26 cellular contexts compared by ENCODE assay signal in the genomic region with DNA sequence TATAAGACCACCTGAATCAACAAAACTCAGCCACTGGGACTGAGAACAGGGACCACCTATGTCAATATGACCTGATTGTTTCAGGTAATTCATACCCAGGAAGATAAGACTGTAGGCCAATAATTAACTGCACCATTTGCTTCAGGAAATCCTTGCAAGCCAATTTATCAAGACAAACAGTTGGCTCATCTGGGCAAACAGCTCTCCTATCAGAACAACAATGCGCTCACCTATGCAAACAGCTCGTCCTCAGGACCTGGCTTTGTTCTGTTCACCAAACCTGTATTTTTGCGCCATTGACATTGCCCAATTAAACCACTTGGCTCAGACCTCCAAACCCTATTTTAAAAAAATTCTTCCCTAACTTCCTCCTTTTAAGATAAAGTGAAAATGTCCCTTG.
A peak's percentile ranks its signal among the peaks of the same experiment; 100 is the strongest.
DNase-seq lines count a peak whose midpoint lies in the region; ATAC-seq and TF ChIP-seq lines count a peak whose summit lies in the region.
"Had no signal": no experiment of that assay in that cellular context is flagged by ENCODE, and none has a peak within 500 bp of the region (broad histone marks: within the 10 kb centered on the region; RNA-seq: fewer than 3 reads in every experiment).

No MANE protein-coding gene starts in this region.

- H3K4me3 Mint-ChIP-seq in WTC11 = no peak overlapping the region
- H3K4me3 Mint-ChIP-seq: activated B cell treated with CpG ODN at 0.5 μM for 24 hours; activated T-cell treated with anti-CD3 and anti-CD28 coated beads, Interleukin-2, amount 50 U/mL, for 24 hours; CD8-positive, alpha-beta T cell; dendritic cell treated with granulocyte-macrophage colony-stimulating factor and Interleukin-4, amounts not matched to agents 40 ng/mL and 50 ng/mL, for 4 days; HFFc6; IgD-negative memory B cell; mesothelial cell of epicardium; natural killer cell; T-helper 17 cell had no signal

- no peak for ATAC-seq in GM21423 (IDR thresholded peaks at IDR 0.05; ENCODE audit: unreplicated experiment)
- ATAC-seq in WTC11 = no peak
- ATAC-seq: CD8-positive, alpha-beta T cell; heart right ventricle; left lobe of liver; natural killer cell; T-helper 17 cell had no signal

- H3K27me3 Mint-ChIP-seq in WTC11 (ENCODE audit: low read depth) = no peaks in the 10 kb centered on the region
- H3K27me3 Mint-ChIP-seq: activated B cell treated with CpG ODN at 0.5 μM for 24 hours; activated T-cell treated with anti-CD3 and anti-CD28 coated beads, Interleukin-2, amount 50 U/mL, for 24 hours; dendritic cell treated with granulocyte-macrophage colony-stimulating factor and Interleukin-4, amounts not matched to agents 40 ng/mL and 50 ng/mL, for 4 days; IgD-negative memory B cell had no signal

- H3K27ac ChIP-seq in VCaP (peak overlapping the region; percentile 96), ascending aorta (no peak overlapping the region)
- H3K27ac ChIP-seq: cardiac muscle cell, heart right ventricle, right atrium auricular region had no signal

- DNase-seq in KBM-7 (peak; percentile 0), NCI-H1417 treated with DMSO at 0.1 percent for 48 hours (lab: John Stamatoyannopoulos, UW) (peak; percentile 79), NCI-H69 (lab: John Stamatoyannopoulos, UW) (peak; percentile 90), WTC11 (ENCODE audit: low spot score) (no peak), ascending aorta (ENCODE audit: low spot score in 2 of 2) (no peak)
- no peak for DNase-seq in stimulated activated CD8-positive, alpha-beta memory T cell treated with anti-CD3 and anti-CD28 coated beads, Interleukin-4, amount 100 ng/mL, for 48 hours
- DNase-seq: activated B cell treated with CpG ODN at 0.5 μM for 24 hours; activated naive CD4-positive, alpha-beta T cell treated with Interleukin-2 at 50 U/mL for 16 hours; activated T-cell treated with anti-CD3 and anti-CD28 coated beads, Interleukin-2, amount 50 U/mL, for 24 hours; amniotic stem cell; CD8-positive, alpha-beta T cell; EL; heart right ventricle; HFFc6; MM.1S; natural killer cell; NCI-H226; T-helper 17 cell had no signal

- H3K36me3 ChIP-seq in ascending aorta = no peaks in the 10 kb centered on the region
- H3K36me3 ChIP-seq: cardiac muscle cell, heart right ventricle, right atrium auricular region had no signal

- CTCF ChIA-PET in WTC11 (lab: Charles Lee) = no interaction called here

- H3K36me3 Mint-ChIP-seq in WTC11 = peaks cover 4% of the 10 kb centered on the region; the same call in 1 of the 2 replicates
- H3K36me3 Mint-ChIP-seq: CD8-positive, alpha-beta T cell; mesothelial cell of epicardium; natural killer cell had no signal

- no peaks in the 10 kb centered on the region for H3K27me3 ChIP-seq in ascending aorta
- H3K27me3 ChIP-seq: cardiac muscle cell, heart right ventricle, right atrium auricular region had no signal

- H3K4me1 Mint-ChIP-seq in WTC11 = peaks cover 4% of the 10 kb centered on the region; the same call in 1 of the 2 replicates
- H3K4me1 Mint-ChIP-seq: activated B cell treated with CpG ODN at 0.5 μM for 24 hours, IgD-negative memory B cell, mesothelial cell of epicardium, natural killer cell, T-helper 17 cell had no signal

- in situ Hi-C loops in KBM-7 (cut with MboI; ENCODE audit: low pct_unique_long_range_greater_than_20kb, low sequenced_read_pairs) = no loop called here

- H3K9me3 ChIP-seq in ascending aorta = no peaks in the 10 kb centered on the region
- H3K9me3 ChIP-seq: heart right ventricle, right atrium auricular region had no signal

- intact Hi-C loops in ascending aorta (cut with DNase I) = no loop called here

- TF ChIP-seq CTCF in VCaP (conservative IDR thresholded peaks at IDR 0.05) = no peak
- TF ChIP-seq CTCF in WTC11 (IDR thresholded peaks at IDR 0.05) = no peak
- TF ChIP-seq CTCF in ascending aorta (IDR thresholded peaks at IDR 0.05) = no peak

- H3K9me3 Mint-ChIP-seq in WTC11 = peaks cover 11% of the 10 kb centered on the region

- H3K27ac Mint-ChIP-seq in WTC11 = no peak overlapping the region
- H3K27ac Mint-ChIP-seq: activated B cell treated with CpG ODN at 0.5 μM for 24 hours; activated T-cell treated with anti-CD3 and anti-CD28 coated beads, Interleukin-2, amount 50 U/mL, for 24 hours; CD8-positive, alpha-beta T cell; dendritic cell treated with granulocyte-macrophage colony-stimulating factor and Interleukin-4, amounts not matched to agents 40 ng/mL and 50 ng/mL, for 4 days; HFFc6; IgD-negative memory B cell; mesothelial cell of epicardium; natural killer cell; T-helper 17 cell had no signal

- POLR2A ChIA-PET in WTC11 (lab: Charles Lee) = no interaction called here

- H3K4me3 ChIP-seq in ascending aorta = no peak overlapping the region
- H3K4me3 ChIP-seq: cardiac muscle cell, heart right ventricle, right atrium auricular region had no signal

- H3K4me1 ChIP-seq in ascending aorta = no peaks in the 10 kb centered on the region
- H3K4me1 ChIP-seq: heart right ventricle, right atrium auricular region had no signal

TF ChIP-seq in WTC11, 78 proteins besides CTCF, POLR2A, EP300 and RAD21:
- TF ChIP-seq ZNF138 (CRISPR knock-in tag; conservative IDR thresholded peaks at IDR 0.05) (no peak), ETV6 (CRISPR knock-in tag; IDR thresholded peaks at IDR 0.05) (no peak), NFATC4 (CRISPR knock-in tag; IDR thresholded peaks at IDR 0.05) (no peak), ESRRA (CRISPR knock-in tag; IDR thresholded peaks at IDR 0.05; ENCODE audit: borderline replicate concordance) (no peak)
- TF ChIP-seq, protein P1, sequence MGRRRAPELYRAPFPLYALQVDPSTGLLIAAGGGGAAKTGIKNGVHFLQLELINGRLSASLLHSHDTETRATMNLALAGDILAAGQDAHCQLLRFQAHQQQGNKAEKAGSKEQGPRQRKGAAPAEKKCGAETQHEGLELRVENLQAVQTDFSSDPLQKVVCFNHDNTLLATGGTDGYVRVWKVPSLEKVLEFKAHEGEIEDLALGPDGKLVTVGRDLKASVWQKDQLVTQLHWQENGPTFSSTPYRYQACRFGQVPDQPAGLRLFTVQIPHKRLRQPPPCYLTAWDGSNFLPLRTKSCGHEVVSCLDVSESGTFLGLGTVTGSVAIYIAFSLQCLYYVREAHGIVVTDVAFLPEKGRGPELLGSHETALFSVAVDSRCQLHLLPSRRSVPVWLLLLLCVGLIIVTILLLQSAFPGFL (CRISPR knock-in tag; IDR thresholded peaks at IDR 0.05; ENCODE audit: borderline replicate concordance) = no peak
- TF ChIP-seq, protein P2, sequence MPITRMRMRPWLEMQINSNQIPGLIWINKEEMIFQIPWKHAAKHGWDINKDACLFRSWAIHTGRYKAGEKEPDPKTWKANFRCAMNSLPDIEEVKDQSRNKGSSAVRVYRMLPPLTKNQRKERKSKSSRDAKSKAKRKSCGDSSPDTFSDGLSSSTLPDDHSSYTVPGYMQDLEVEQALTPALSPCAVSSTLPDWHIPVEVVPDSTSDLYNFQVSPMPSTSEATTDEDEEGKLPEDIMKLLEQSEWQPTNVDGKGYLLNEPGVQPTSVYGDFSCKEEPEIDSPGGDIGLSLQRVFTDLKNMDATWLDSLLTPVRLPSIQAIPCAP (CRISPR knock-in tag; IDR thresholded peaks at IDR 0.05) = no peak

Comparison
In these comparisons a context has a peak if more than half of its experiments do, and no peak if none do; other contexts are left out.
1. DNase-seq: peak in KBM-7 (single experiment), NCI-H1417 treated with DMSO at 0.1 percent for 48 hours (single experiment) and NCI-H69 (single experiment); none in WTC11 (single experiment), stimulated activated CD8-positive, alpha-beta memory T cell treated with anti-CD3 and anti-CD28 coated beads, Interleukin-4, amount 100 ng/mL, for 48 hours (single experiment) and ascending aorta (0 of 2).